Comparison of ENCODE assay signal across 1 cellular context in the genomic region with DNA sequence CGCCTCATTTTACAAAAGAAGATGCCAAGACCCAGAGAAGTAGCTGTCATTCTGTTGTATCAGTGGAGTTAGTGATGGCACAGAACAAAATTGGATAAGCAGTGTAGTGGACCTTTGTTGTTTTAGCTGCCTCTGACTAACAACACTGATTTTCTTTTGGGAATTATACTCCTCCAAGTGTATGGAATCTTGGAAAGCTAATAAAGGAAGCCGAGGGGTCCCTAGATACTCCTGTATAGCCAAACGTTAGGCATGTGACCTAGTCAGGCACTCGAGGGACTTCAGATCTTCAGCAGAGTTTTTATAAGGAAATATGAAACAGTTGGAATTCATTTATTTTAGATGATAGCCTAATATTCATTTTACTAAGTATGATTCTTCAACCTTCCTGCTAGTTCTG.
TF ChIP-seq lines count a peak whose summit lies in the region.

No MANE protein-coding gene starts in this region.

TF ChIP-seq in PFSK-1, 5 proteins besides CTCF, POLR2A, EP300 and RAD21 (continued from another document):
- peak; percentile 44; the same call in 1 of the 2 replicates for TF ChIP-seq TAF1 (IDR thresholded peaks at IDR 0.05; ENCODE audit: borderline replicate concordance, insufficient read depth, low read length)
